Comparison of ENCODE assay signal across 17 cellular contexts in genomic region chr13:29547135-29547534, GRCh38. TPM values are rescaled to one million over a fixed set of nuclear protein-coding genes. Genes with fewer than 3 reads are reported as not detected.
DNase-seq lines count a peak whose midpoint lies in the region; ATAC-seq and TF ChIP-seq lines count a peak whose summit lies in the region.
"Had no signal": no experiment of that assay in that cellular context is flagged by ENCODE, and none has a peak within 500 bp of the region (broad histone marks: within the 10 kb centered on the region; RNA-seq: fewer than 3 reads in every experiment).

No MANE protein-coding gene starts in this region.

- H2BK5ac ChIP-seq in mesendoderm (ENCODE audit: low read length) = no peak overlapping the region

- H3K4me1 Mint-ChIP-seq in Calu3 (ENCODE audit: low read depth, unreplicated experiment) (peaks cover 34% of the 10 kb centered on the region), T-helper 17 cell (peaks cover 28% of the 10 kb centered on the region)

- no peaks in the 10 kb centered on the region for H3K9me3 Mint-ChIP-seq in Calu3 (ENCODE audit: low read depth, unreplicated experiment)
- H3K9me3 Mint-ChIP-seq: activated naive CD4-positive, alpha-beta T cell treated with anti-CD3 and anti-CD28 coated beads for 36 hours; activated T-cell treated with anti-CD3 and anti-CD28 coated beads, Interleukin-2, amount 50 U/mL, for 72 hours had no signal

- H3K4ac ChIP-seq in mesendoderm (ENCODE audit: low read depth, low read length) = no peak overlapping the region

- H3K27me3 ChIP-seq in mesendoderm (ENCODE audit: insufficient read depth, low read length, poor library complexity) = no peaks in the 10 kb centered on the region
- H3K27me3 ChIP-seq: Peyer's patch, transverse colon had no signal

- CTCF ChIA-PET in Calu3 (lab: Charles Lee) = no interaction called here

- no peak overlapping the region for H4K5ac ChIP-seq in mesendoderm (ENCODE audit: low read length)

- peaks cover 80% of the 10 kb centered on the region for H3K79me2 ChIP-seq in mesendoderm (ENCODE audit: control insufficient read depth, insufficient read depth, low read length)

- TF ChIP-seq CTCF in Calu3 (IDR thresholded peaks at IDR 0.05; ENCODE audit: unreplicated experiment) = no peak

- H3K18ac ChIP-seq in mesendoderm (ENCODE audit: low read length) = no peak overlapping the region

- no peak overlapping the region for H2BK120ac ChIP-seq in mesendoderm (ENCODE audit: low read depth, low read length)

- H4K8ac ChIP-seq in mesendoderm (ENCODE audit: low read depth, low read length) = no peak overlapping the region

- H3K27me3 Mint-ChIP-seq in Calu3 (ENCODE audit: unreplicated experiment) (no peaks in the 10 kb centered on the region), T-helper 17 cell (no peaks in the 10 kb centered on the region)

- H3K36me3 ChIP-seq in mesendoderm (ENCODE audit: control insufficient read depth, insufficient read depth, low read length) = peaks cover 5% of the 10 kb centered on the region
- H3K36me3 ChIP-seq: Peyer's patch, transverse colon had no signal

- H3K4me3 Mint-ChIP-seq in Calu3 (ENCODE audit: low read depth, unreplicated experiment) (no peak overlapping the region), T-helper 17 cell (no peak overlapping the region)
- H3K4me3 Mint-ChIP-seq: activated naive CD4-positive, alpha-beta T cell treated with anti-CD3 and anti-CD28 coated beads for 36 hours; activated T-cell treated with anti-CD3 and anti-CD28 coated beads, Interleukin-2, amount 50 U/mL, for 72 hours had no signal

- no peak overlapping the region for H3K27ac ChIP-seq in mesendoderm (ENCODE audit: low read depth, low read length)

- no peak overlapping the region for H3K4me2 ChIP-seq in mesendoderm (ENCODE audit: low read length)

- H3K9me3 ChIP-seq in T-helper 17 cell (ENCODE audit: control insufficient read depth, low read length, poor library complexity, severe bottlenecking) = no peaks in the 10 kb centered on the region
- H3K9me3 ChIP-seq: Peyer's patch, transverse colon had no signal

- BruUV-seq in Calu3 (replicated peaks; lab: Mats Ljungman, UMichigan) = no TSS peak

- no peak overlapping the region for H2AK5ac ChIP-seq in mesendoderm (ENCODE audit: low read length)

- DNase-seq in Calu3 (no peak), T-helper 17 cell (no peak), dermis microvascular lymphatic vessel endothelial cell (ENCODE audit: low read depth in 2 of 2) (peak; percentile 73 to 92), mesendoderm (peak; percentile 44), nucleus accumbens (lab: John Stamatoyannopoulos, UW) (no peak), T-helper 1 cell (no peak), NCI-H1436 treated with DMSO at 0.1 percent for 48 hours (lab: John Stamatoyannopoulos, UW) (no peak)
- DNase-seq: activated naive CD4-positive, alpha-beta T cell treated with anti-CD3 and anti-CD28 coated beads for 36 hours; activated T-cell treated with anti-CD3 and anti-CD28 coated beads, Interleukin-2, amount 50 U/mL, for 72 hours; DMS 273 treated with DMSO at 0.1 percent for 48 hours; erythroblast; left colon; NCI-H1105 treated with DMSO at 0.1 percent for 48 hours; Peyer's patch; transverse colon had no signal

- H2BK15ac ChIP-seq in mesendoderm (replicated peaks; ENCODE audit: low read depth) = no peak overlapping the region

- H3K36me3 Mint-ChIP-seq in Calu3 (ENCODE audit: insufficient read depth, unreplicated experiment) (peaks cover 63% of the 10 kb centered on the region), T-helper 17 cell (ENCODE audit: low read depth) (peaks cover 9% of the 10 kb centered on the region)

- no peak overlapping the region for H3K4me3 ChIP-seq in mesendoderm (ENCODE audit: low read length)
- H3K4me3 ChIP-seq: Peyer's patch, transverse colon had no signal

- no peak overlapping the region for H3K56ac ChIP-seq in mesendoderm (ENCODE audit: low read length)

- H3K79me1 ChIP-seq in mesendoderm (ENCODE audit: low read length) = peaks cover 36% of the 10 kb centered on the region

- no peak overlapping the region for H3K9ac ChIP-seq in mesendoderm (ENCODE audit: low read length)

- no CpG with 5 or more reads among the region's 7 CpGs for WGBS in mesendoderm (ENCODE audit: extremely low coverage, insufficient coverage, low lambda C conversion rate)

- peaks cover 4% of the 10 kb centered on the region for H3K4me1 ChIP-seq in mesendoderm (ENCODE audit: control insufficient read depth, low read depth, low read length)

- H3K27ac Mint-ChIP-seq in Calu3 (ENCODE audit: unreplicated experiment) (peak overlapping the region; percentile 93), T-helper 17 cell (peak overlapping the region; percentile 29)
- H3K27ac Mint-ChIP-seq: activated naive CD4-positive, alpha-beta T cell treated with anti-CD3 and anti-CD28 coated beads for 36 hours; activated T-cell treated with anti-CD3 and anti-CD28 coated beads, Interleukin-2, amount 50 U/mL, for 72 hours had no signal

- H3K23ac ChIP-seq in mesendoderm (ENCODE audit: low read length) = no peak overlapping the region

- ATAC-seq in T-helper 17 cell = no peak
- no peak for ATAC-seq in GM21723 (IDR thresholded peaks at IDR 0.05; ENCODE audit: unreplicated experiment)
- ATAC-seq: activated CD4-positive, CD25-positive, alpha-beta regulatory T cell treated with anti-CD3 and anti-CD28 coated beads, Interleukin-2, amount 50 U/mL, for 24 hours; activated T-cell treated with anti-CD3 and anti-CD28 coated beads, Interleukin-2, amount 50 U/mL, for 72 hours had no signal

- intact Hi-C loops in Calu3 (cut with micrococcal nuclease; ENCODE audit: unreplicated experiment) = loop anchor here (5.0 kb wide), 1 partner anchor 45 kb away; no protein-coding TSS in a partner anchor

RNA-seq across cellular contexts. Expression of gene SLC7A1, which starts 48.4 kb away (rescaled TPM):
- total RNA-seq in Calu3 (2022) (86.6 and 91.4 TPM in 2 replicates), T-helper 17 cell (10 to 100 TPM; 15.5 to 28.3 TPM), dermis microvascular lymphatic vessel endothelial cell (14.9 and 22.5 TPM in 2 replicates)
- 53.2 TPM for polyA plus RNA-seq in mesendoderm (2013, experiment 1 of 2)
- polyA plus RNA-seq in mesendoderm (2013, experiment 2 of 2) = 51.9 TPM

Comparison
In these comparisons a context has a peak if more than half of its experiments do, and no peak if none do; other contexts are left out.
1. DNase-seq: peak in dermis microvascular lymphatic vessel endothelial cell (2 of 2) and mesendoderm (single experiment); none in Calu3 (single experiment), T-helper 17 cell (0 of 3), nucleus accumbens (0 of 56), T-helper 1 cell (0 of 5) and NCI-H1436 treated with DMSO at 0.1 percent for 48 hours (single experiment).